2 cellular contexts compared by ENCODE assay signal in genomic region chr17:75412455-75413317, GRCh38.
A peak's percentile ranks its signal among the peaks of the same experiment; 100 is the strongest.
TF ChIP-seq lines count a peak whose summit lies in the region.

No MANE protein-coding gene starts in this region.

TF ChIP-seq in GM23338, 12 proteins besides CTCF, POLR2A, EP300 and RAD21 (continued from another document):
- no peak for TF ChIP-seq ZNF462 (CRISPR knock-in tag; IDR thresholded peaks at IDR 0.05)

TF ChIP-seq in GM12878, 131 proteins besides CTCF, POLR2A, EP300 and RAD21 (continued from another document and continues in another):
- TF ChIP-seq ZBTB4 (CRISPR knock-in tag; IDR thresholded peaks at IDR 0.05) (no peak), GABPA (IDR thresholded peaks at IDR 0.05; ENCODE audit: low read depth) (no peak), CEBPB (IDR thresholded peaks at IDR 0.05; ENCODE audit: borderline replicate concordance in 1 of 2, low read depth in 2 of 2, low read length in 2 of 2) (no peak), CBX3 (IDR thresholded peaks at IDR 0.05; ENCODE audit: borderline replicate concordance, low read depth) (no peak), HSF1 (IDR thresholded peaks at IDR 0.05; ENCODE audit: low read depth, low read length) (no peak), SRF (IDR thresholded peaks at IDR 0.05; ENCODE audit: low read depth in 2 of 2, low read length in 2 of 2) (0 out of 4 replicates have a peak, but pooled peaks of 1 of the 2 experiments have one; percentile 8), STAT1 (conservative IDR thresholded peaks at IDR 0.05) (no peak), IRF4 (IDR thresholded peaks at IDR 0.05; ENCODE audit: low read depth, low read length) (no peak), NBN (IDR thresholded peaks at IDR 0.05) (peak; percentile 44), BHLHE40 (IDR thresholded peaks at IDR 0.05; ENCODE audit: borderline replicate concordance in 1 of 2, low read depth in 2 of 2, low read length in 1 of 2) (peak; percentile 24 to 41; a peak in 2 of 4 replicates), FOXM1 (IDR thresholded peaks at IDR 0.05; ENCODE audit: low read depth, low read length) (peak; percentile 72), MYB (IDR thresholded peaks at IDR 0.05; ENCODE audit: borderline replicate concordance, low read depth, low read length) (no peak), HCFC1 (IDR thresholded peaks at IDR 0.05; ENCODE audit: low read length) (no peak), USF2 (IDR thresholded peaks at IDR 0.05; ENCODE audit: borderline replicate concordance, low read depth, low read length) (no peak), ZNF384 (IDR thresholded peaks at IDR 0.05; ENCODE audit: borderline replicate concordance, low read depth, low read length) (0 out of 2 replicates have a peak, but pooled peaks have one; percentile 9), SKIL (IDR thresholded peaks at IDR 0.05; ENCODE audit: low read depth, poor library complexity, severe bottlenecking) (peak; percentile 63), CREM (IDR thresholded peaks at IDR 0.05; ENCODE audit: low read depth) (no peak), MEF2B (IDR thresholded peaks at IDR 0.05; ENCODE audit: partially characterized antibody, poor library complexity, severe bottlenecking) (peak; percentile 36), IKZF2 (IDR thresholded peaks at IDR 0.05) (peak; percentile 31 to 66; a peak in 2 of 4 replicates), EED (IDR thresholded peaks at IDR 0.05; ENCODE audit: low read depth) (peak; percentile 27; the same call in 1 of the 2 replicates), NR2F1 (conservative IDR thresholded peaks at IDR 0.05) (no peak), GATAD2B (conservative IDR thresholded peaks at IDR 0.05; ENCODE audit: low read depth) (0 out of 2 replicates have a peak, but pooled peaks have one; percentile 22), E2F8 (IDR thresholded peaks at IDR 0.05; ENCODE audit: low read depth, partially characterized antibody) (no peak), PAX5 (IDR thresholded peaks at IDR 0.05; ENCODE audit: borderline replicate concordance, low read depth, low read length) (no peak), ZNF592 (IDR thresholded peaks at IDR 0.05) (no peak), TBL1XR1 (IDR thresholded peaks at IDR 0.05; ENCODE audit: low read depth, low read length) (no peak), NFXL1 (IDR thresholded peaks at IDR 0.05; ENCODE audit: borderline replicate concordance) (no peak), PKNOX1 (IDR thresholded peaks at IDR 0.05) (0 out of 2 replicates have a peak, but pooled peaks have one; percentile 27), ZNF24 (IDR thresholded peaks at IDR 0.05) (0 out of 2 replicates have a peak, but pooled peaks have one; percentile 26), RELB (IDR thresholded peaks at IDR 0.05; ENCODE audit: low read depth) (peak; percentile 49; the same call in 1 of the 2 replicates), MAX (IDR thresholded peaks at IDR 0.05; ENCODE audit: low read depth, low read length) (no peak), POLR2AphosphoS2 (IDR thresholded peaks at IDR 0.05; ENCODE audit: low read depth, low read length) (no peak), ZNF207 (IDR thresholded peaks at IDR 0.05; ENCODE audit: borderline replicate concordance) (0 out of 2 replicates have a peak, but pooled peaks have one; percentile 79), BRCA1 (IDR thresholded peaks at IDR 0.05; ENCODE audit: low read depth, low read length) (no peak), MTA2 (IDR thresholded peaks at IDR 0.05; ENCODE audit: low read depth) (peak; percentile 78), KDM1A (IDR thresholded peaks at IDR 0.05; ENCODE audit: borderline replicate concordance) (no peak), PBX3 (IDR thresholded peaks at IDR 0.05; ENCODE audit: insufficient replicate concordance, low read depth, low read length) (no peak), MYC (IDR thresholded peaks at IDR 0.05; ENCODE audit: insufficient read depth, insufficient read length, insufficient replicate concordance, low read length, severe bottlenecking) (no peak), RBBP5 (conservative IDR thresholded peaks at IDR 0.05) (no peak)
